Comparison of ENCODE assay signal across 8 cellular contexts in the genomic region with DNA sequence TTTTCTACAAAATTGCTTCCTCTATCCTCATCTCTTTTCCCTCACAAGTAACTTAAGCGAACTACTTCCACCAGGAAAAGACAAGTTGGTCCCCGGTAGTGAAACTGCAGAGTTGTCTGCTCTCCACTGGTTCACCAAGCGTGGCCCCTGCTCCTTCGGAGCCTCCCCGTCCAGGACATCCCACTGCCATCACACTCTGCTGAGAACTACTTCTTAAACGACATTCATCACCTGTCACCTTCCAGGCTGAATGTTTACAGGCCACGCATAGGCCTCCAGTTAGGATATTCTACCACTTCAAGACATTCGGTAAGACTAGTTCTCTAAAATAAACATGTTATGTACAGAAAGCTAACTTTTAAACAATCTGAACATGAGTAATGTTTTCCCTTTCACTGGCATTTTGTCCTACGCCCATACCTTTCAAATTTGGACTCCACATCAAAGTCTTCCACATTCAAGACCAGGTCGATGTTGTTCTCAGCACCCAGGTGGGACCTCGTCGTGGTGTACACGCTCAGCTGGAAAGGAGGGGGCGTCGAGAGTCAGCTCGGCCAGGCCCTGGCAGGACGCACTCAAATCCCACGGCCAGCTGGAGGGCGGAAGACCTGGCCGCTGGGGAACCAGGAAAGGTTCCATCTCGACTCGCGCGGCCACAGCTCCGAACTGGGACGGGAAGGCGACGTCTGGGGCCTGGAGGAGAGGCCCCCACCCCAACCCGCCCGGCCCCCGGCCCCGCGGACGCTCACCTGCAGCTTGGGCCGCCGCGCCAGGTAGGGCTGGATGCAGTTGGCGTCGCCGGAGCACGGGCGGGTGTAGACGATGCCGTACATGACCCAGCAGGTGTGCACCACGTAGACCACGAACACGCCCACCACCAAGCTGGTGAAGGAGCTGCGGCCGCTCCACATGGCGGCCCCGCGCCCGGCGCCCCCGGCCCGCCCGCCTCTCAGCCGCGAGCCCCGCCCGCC. TPM values are rescaled to one million over a fixed set of nuclear protein-coding genes. Genes with fewer than 3 reads are reported as not detected.
DNase-seq lines count a peak whose midpoint lies in the region; ATAC-seq lines count a peak whose summit lies in the region.

No MANE protein-coding gene starts in this region.

- intact Hi-C loops in Right ventricle myocardium inferior (cut with DNase I) (loop anchor here (10.0 kb wide), 1 partner anchor 349 kb away; no protein-coding TSS in a partner anchor), left cardiac atrium (cut with DNase I) (no loop called here)

- no peak overlapping the region for H3K27ac ChIP-seq in duodenal mucosa (ENCODE audit: low read depth, low read length)

- peaks cover 25 to 38% of the 10 kb centered on the region in 2 donors for H3K36me3 ChIP-seq in duodenal mucosa (ENCODE audit: control insufficient read depth in 1 of 2, insufficient read depth in 2 of 2, low read length in 2 of 2)

- peak overlapping the region; percentile 87 to 90 (median 90) for H3K27ac Mint-ChIP-seq in naive B cell

- peak; percentile 74 for DNase-seq in Right ventricle myocardium inferior (ENCODE audit: missing footprints)
- no peak for DNase-seq in left cardiac atrium
- peak; percentile 4 for DNase-seq in T follicular helper cell (ENCODE audit: low read depth)
- DNase-seq in naive B cell = no peak
- DNase-seq in middle frontal gyrus (ENCODE audit: extremely low spot score, low spot score) = no peak
- DNase-seq in GF-D8 (lab: John Stamatoyannopoulos, UW) = no peak

- H3K4me1 Mint-ChIP-seq in naive B cell = peaks cover 26 to 35% (median 27%) of the 10 kb centered on the region in 3 donors

- peak overlapping the region; percentile 83 to 86 for H3K4me3 ChIP-seq in duodenal mucosa (ENCODE audit: low read depth in 1 of 2, low read length in 2 of 2)

- peak overlapping the region; percentile 74 to 94 (median 88) for H3K4me3 Mint-ChIP-seq in naive B cell

- no peaks in the 10 kb centered on the region for H3K9me3 Mint-ChIP-seq in naive B cell

- H3K4me1 ChIP-seq in duodenal mucosa (ENCODE audit: control insufficient read depth in 1 of 2, insufficient read depth in 2 of 2, low read length in 2 of 2) = peaks cover 28 to 33% of the 10 kb centered on the region in 2 donors

- H3K27me3 Mint-ChIP-seq in naive B cell = no peaks in the 10 kb centered on the region

- no peaks in the 10 kb centered on the region for H3K27me3 ChIP-seq in duodenal mucosa (ENCODE audit: control insufficient read depth in 1 of 2, insufficient read depth in 2 of 2, low read length in 2 of 2)

- H3K9me3 ChIP-seq in duodenal mucosa (ENCODE audit: control insufficient read depth in 1 of 2, low read length in 2 of 2) = no peaks in the 10 kb centered on the region

- ATAC-seq in Right ventricle myocardium inferior (no peak), left cardiac atrium (no peak), HG03095 (IDR thresholded peaks at IDR 0.05; ENCODE audit: unreplicated experiment) (peak; percentile 9), naive B cell (ENCODE audit: low read depth in 2 of 2) (peak; percentile 38 to 44)

- H3K9ac ChIP-seq in duodenal mucosa (ENCODE audit: low read depth in 1 of 2, low read length in 2 of 2) = peak overlapping the region; percentile 55 to 81

- peaks cover 0 to 10% of the 10 kb centered on the region in 2 donors for H3K36me3 Mint-ChIP-seq in naive B cell

RNA-seq across cellular contexts. Expression of gene CLPTM1L, which starts 0.7 kb away (rescaled TPM):
- total RNA-seq in Right ventricle myocardium inferior (33.3 TPM), left cardiac atrium (10 to 100 TPM; 46.6 to 51.7 TPM)
- polyA plus RNA-seq in naive B cell (ENCODE audit: low read depth in 6 of 6) = 10 to 100 TPM; 24.5 to 65.2 (median 41.4) TPM

RNA-seq across cellular contexts. Expression of gene TERT, which starts 49.3 kb away (rescaled TPM):
- total RNA-seq in Right ventricle myocardium inferior (not detected), left cardiac atrium (not detected)
- polyA plus RNA-seq in naive B cell (ENCODE audit: low read depth in 6 of 6) = not detected

Comparison
In these comparisons a context has a peak if more than half of its experiments do, and no peak if none do; other contexts are left out.
1. DNase-seq: peak in Right ventricle myocardium inferior (single experiment) and T follicular helper cell (single experiment); none in left cardiac atrium (single experiment), naive B cell (single experiment), middle frontal gyrus (single experiment) and GF-D8 (single experiment).
2. ATAC-seq: peak in HG03095 (single experiment) and naive B cell (2 of 2); none in Right ventricle myocardium inferior (single experiment) and left cardiac atrium (0 of 2).